In genomic region chr7:4345004-4345403, GRCh38 we compare ENCODE assay signal across 31 cellular contexts.
"Had no signal": no experiment of that assay in that cellular context is flagged by ENCODE, and none has a peak within 500 bp of the region (broad histone marks: within the 10 kb centered on the region; RNA-seq: fewer than 3 reads in every experiment).

No MANE protein-coding gene starts in this region.

- FAIRE-seq: frontal cortex had no signal

- H3K36me3 ChIP-seq: ascending aorta, breast epithelium, cardiac muscle cell, colonic mucosa had no signal

- H3K27ac ChIP-seq: ascending aorta, breast epithelium, cardiac muscle cell, colonic mucosa, dorsolateral prefrontal cortex, VCaP had no signal

- H3K27me3 ChIP-seq: ascending aorta, breast epithelium, cardiac muscle cell, colonic mucosa had no signal

- H3K9me3 ChIP-seq: colonic mucosa had no signal

- H3K4me3 ChIP-seq: ascending aorta, breast epithelium, cardiac muscle cell, colonic mucosa, dorsolateral prefrontal cortex had no signal

- H3K4me1 ChIP-seq: ascending aorta, breast epithelium, colonic mucosa had no signal

- DNase-seq: activated CD4-positive, alpha-beta memory T cell treated with anti-CD3 and anti-CD28 coated beads, Interleukin-2, amount 10 ng/mL, durations not matched to agents 7 days and 5 days; activated CD4-positive, alpha-beta T cell treated with anti-CD3 and anti-CD28 coated beads for 1 hour; activated CD4-positive, alpha-beta T cell treated with anti-CD3 and anti-CD28 coated beads for 4 hours; activated CD4-positive, alpha-beta T cell treated with anti-CD3 and anti-CD28 coated beads, Interleukin-2, amount 10 ng/mL, durations not matched to agents 7 days and 5 days; activated CD4-positive, alpha-beta T cell treated with anti-CD3 and anti-CD28 coated beads, Interleukin-2, amount 50 U/mL, for 4 hours; activated CD8-positive, alpha-beta memory T cell treated with anti-CD3 and anti-CD28 coated beads, Interleukin-2, amount 50 U/mL, for 48 hours; activated gamma-delta T cell; activated naive CD4-positive, alpha-beta T cell; activated naive CD4-positive, alpha-beta T cell treated with anti-CD3 and anti-CD28 coated beads, Interleukin-2, amount 10 ng/mL, durations not matched to agents 7 days and 5 days; activated naive CD8-positive, alpha-beta T cell treated with anti-CD3 and anti-CD28 coated beads, Interleukin-2, amount 10 ng/mL, durations not matched to agents 7 days and 5 days; activated T-cell treated with anti-CD3 and anti-CD28 coated beads for 4 hours; activated T-cell treated with anti-CD3 and anti-CD28 coated beads, Interleukin-2, amount 50 U/mL, for 24 hours; activated T-cell treated with anti-CD3 and anti-CD28 coated beads, Interleukin-2, amount 50 U/mL, for 72 hours; central memory CD4-positive, alpha-beta T cell; cerebellar nuclear complex; colonic mucosa; dorsolateral prefrontal cortex; effector memory CD4-positive, alpha-beta T cell; endodermal cell; foreskin fibroblast; head of caudate nucleus; T-helper 17 cell; T1000 had no signal

- ATAC-seq: activated naive CD4-positive, alpha-beta T cell treated with anti-CD3 and anti-CD28 coated beads, Interleukin-2, amount 50 U/mL, for 72 hours; activated T-cell treated with anti-CD3 and anti-CD28 coated beads, Interleukin-2, amount 50 U/mL, for 72 hours; esophagus mucosa; T-helper 17 cell; WTC11 had no signal
